8 cellular contexts compared by ENCODE assay signal in genomic region chr22:39003165-39003638, GRCh38. TPM values are rescaled to one million over a fixed set of nuclear protein-coding genes. Genes with fewer than 3 reads are reported as not detected.
DNase-seq lines count a peak whose midpoint lies in the region; ATAC-seq, FAIRE-seq and TF ChIP-seq lines count a peak whose summit lies in the region.

No MANE protein-coding gene starts in this region.

- no peak overlapping the region for H3K9ac ChIP-seq in keratinocyte (ENCODE audit: control insufficient read depth, extremely low read depth, insufficient read depth, low read length)

- FAIRE-seq in D721Med (lab: Jason Lieb, UNC) (no peak), bronchial epithelial cell (lab: Jason Lieb, UNC) (peak; percentile 83), keratinocyte (lab: Jason Lieb, UNC) (peak; percentile 94)

- no peaks in the 10 kb centered on the region; the same call in 1 of the 3 replicates for H3K9me3 Mint-ChIP-seq in GM23338
- no peaks in the 10 kb centered on the region for H3K9me3 Mint-ChIP-seq in activated B cell treated with CpG ODN at 0.5 μM for 24 hours

- ATAC-seq in GM23338 (peak; percentile 97), activated B cell treated with CpG ODN at 0.5 μM for 24 hours (ENCODE audit: low read depth) (peak; percentile 94), HG03039 (IDR thresholded peaks at IDR 0.05; ENCODE audit: unreplicated experiment) (no peak)

- H3K27me3 ChIP-seq in GM23338 (ENCODE audit: insufficient read depth) (no peaks in the 10 kb centered on the region), bronchial epithelial cell (ENCODE audit: control insufficient read depth, insufficient read depth, low read length) (no peaks in the 10 kb centered on the region), keratinocyte (ENCODE audit: control insufficient read depth, extremely low read depth, insufficient read depth, low read length) (peaks cover 7% of the 10 kb centered on the region)

- no peak overlapping the region for H3K27ac ChIP-seq in GM23338 (ENCODE audit: low read depth)
- H3K27ac ChIP-seq in keratinocyte (ENCODE audit: control insufficient read depth, insufficient read depth, low read length): no peak overlapping the region

- CTCF ChIA-PET in activated B cell treated with CpG ODN at 0.5 μM for 24 hours (lab: Charles Lee): interaction anchor here (0.6 to 5.3 kb wide), 26 partner anchors 10 to 951 kb away, joined by 3 to 132 read pairs (median 5); partner anchors contain the start of genes APOBEC3B, APOBEC3C, CBX6 and RPL3

- no peaks in the 10 kb centered on the region for H3K9me2 ChIP-seq in GM23338 (ENCODE audit: insufficient read depth)

- dilution Hi-C loops in keratinocyte (cut with MboI; ENCODE audit: extremely low pct_ligation_motif_present, low sequenced_read_pairs): no loop called here

- H3K4me3 ChIP-seq in GM23338 (no peak overlapping the region), bronchial epithelial cell (ENCODE audit: low read depth, low read length) (no peak overlapping the region), keratinocyte (ENCODE audit: control insufficient read depth in 2 of 3, extremely low read depth in 1 of 3, insufficient read depth in 2 of 3, low read depth in 1 of 3, low read length in 3 of 3) (no peak overlapping the region)

- TF ChIP-seq CTCF in D721Med (IDR thresholded peaks at IDR 0.05; ENCODE audit: insufficient read depth, missing control alignments) (peak; percentile 63), GM23338 (conservative IDR thresholded peaks at IDR 0.05; ENCODE audit: low read depth in 2 of 2) (peak; percentile 83 to 90), activated B cell treated with CpG ODN at 0.5 μM for 24 hours (IDR thresholded peaks at IDR 0.05) (peak; percentile 16), bronchial epithelial cell (IDR thresholded peaks at IDR 0.05; ENCODE audit: insufficient read depth, low read length, severe bottlenecking) (peak; percentile 78), keratinocyte (optimal IDR thresholded peaks at IDR 0.05 in 1 of 3, IDR thresholded peaks at IDR 0.05 in 1 of 3, conservative IDR thresholded peaks at IDR 0.05 in 1 of 3; ENCODE audit: extremely low read depth in 1 of 3, insufficient read depth in 2 of 3, low read length in 3 of 3) (peak; percentile 66 to 75 (median 73))

- H3K36me3 ChIP-seq in GM23338 (ENCODE audit: insufficient read depth) (no peaks in the 10 kb centered on the region), bronchial epithelial cell (ENCODE audit: control insufficient read depth, insufficient read depth, low read length) (no peaks in the 10 kb centered on the region), keratinocyte (ENCODE audit: control insufficient read depth in 2 of 2, extremely low read depth in 1 of 2, insufficient read depth in 2 of 2, low read length in 2 of 2) (no peaks in the 10 kb centered on the region)

- H4K20me1 ChIP-seq in GM23338 (replicated peaks; ENCODE audit: insufficient read depth) (no peaks in the 10 kb centered on the region), keratinocyte (ENCODE audit: control insufficient read depth, extremely low read depth, insufficient read depth, low read length) (no peaks in the 10 kb centered on the region)

- no peaks in the 10 kb centered on the region for H3K9me1 ChIP-seq in keratinocyte (ENCODE audit: control insufficient read depth, extremely low read depth, insufficient read depth, low read length)

- H3K4me2 ChIP-seq in GM23338 (no peak overlapping the region), keratinocyte (ENCODE audit: control insufficient read depth, extremely low read depth, insufficient read depth, low read depth, low read length) (no peak overlapping the region)

- H3K4me3 Mint-ChIP-seq in GM23338 (no peak overlapping the region; the same call in 2 of the 3 replicates), activated B cell treated with CpG ODN at 0.5 μM for 24 hours (no peak overlapping the region)

- intact Hi-C loops in activated B cell treated with CpG ODN at 0.5 μM for 24 hours (cut with micrococcal nuclease): loop anchor here (1.0 kb wide), 6 partner anchors 30 to 951 kb away; no protein-coding TSS in a partner anchor

- no peak overlapping the region for H3K27ac Mint-ChIP-seq in GM23338
- peak overlapping the region; percentile 41 for H3K27ac Mint-ChIP-seq in activated B cell treated with CpG ODN at 0.5 μM for 24 hours

- POLR2A ChIA-PET in activated B cell treated with CpG ODN at 0.5 μM for 24 hours (lab: Charles Lee): interaction anchor here (0.5 to 2.7 kb wide), 19 partner anchors 9 to 526 kb away, joined by 3 to 24 read pairs (median 4); partner anchors contain the start of genes CBX6, CBX7 and RPL3

- H3K27me3 Mint-ChIP-seq in GM23338 (ENCODE audit: insufficient read depth, low read depth, poor library complexity): peaks cover 16% of the 10 kb centered on the region
- H3K27me3 Mint-ChIP-seq in activated B cell treated with CpG ODN at 0.5 μM for 24 hours: peaks cover under 1% of the 10 kb centered on the region

- peaks cover 2% of the 10 kb centered on the region; the same call in 1 of the 2 replicates for H3F3A ChIP-seq in GM23338 (replicated peaks; ENCODE audit: low read depth)

- H3K36me3 Mint-ChIP-seq in GM23338 (ENCODE audit: low read depth) (peaks cover 6% of the 10 kb centered on the region; the same call in 2 of the 3 replicates), activated B cell treated with CpG ODN at 0.5 μM for 24 hours (ENCODE audit: low read depth) (no peaks in the 10 kb centered on the region)

- H3K4me1 Mint-ChIP-seq in GM23338 (peaks cover 21% of the 10 kb centered on the region), activated B cell treated with CpG ODN at 0.5 μM for 24 hours (peaks cover 18% of the 10 kb centered on the region)

- H3K79me2 ChIP-seq in GM23338 (replicated peaks; ENCODE audit: insufficient read depth) (no peaks in the 10 kb centered on the region), keratinocyte (ENCODE audit: control insufficient read depth, insufficient read depth, low read length) (no peaks in the 10 kb centered on the region)

- H2AFZ ChIP-seq in GM23338 (peak overlapping the region; percentile 75; the same call in 1 of the 2 replicates), keratinocyte (ENCODE audit: control insufficient read depth, low read length) (peak overlapping the region; percentile 3)

- DNase-seq in D721Med (ENCODE audit: insufficient read length, low spot score) (peak; percentile 39), GM23338 (ENCODE audit: low spot score) (peak; percentile 94), NCI-H2029 treated with DMSO at 0.1 percent for 48 hours (lab: John Stamatoyannopoulos, UW) (peak; percentile 61), activated B cell treated with CpG ODN at 0.5 μM for 24 hours (peak; percentile 51), bronchial epithelial cell (ENCODE audit: low read depth) (peak; percentile 80), keratinocyte (ENCODE audit: low read depth, low spot score) (peak; percentile 23)
- DNase-seq in stimulated activated CD4-positive, alpha-beta T cell treated with anti-CD3 and anti-CD28 coated beads, Interleukin-2, amount 100 ng/mL, for 24 hours: peak; percentile 75 to 77

- H3K9me3 ChIP-seq in keratinocyte (ENCODE audit: control insufficient read depth, low read depth, low read length): peaks cover 2% of the 10 kb centered on the region

- H3K4me1 ChIP-seq in GM23338 (ENCODE audit: insufficient read depth): peaks cover 8% of the 10 kb centered on the region; the same call in 1 of the 2 replicates
- peaks cover 3% of the 10 kb centered on the region for H3K4me1 ChIP-seq in keratinocyte (ENCODE audit: control insufficient read depth, extremely low read depth, insufficient read depth, low read length)

RNA-seq across cellular contexts. Expression of gene APOBEC3C, which starts 10.9 kb away (rescaled TPM):
- total RNA-seq in GM23338 (2014; rRNA removed; shearing (Covaris generic)): 5.0 and 7.0 TPM in 2 replicates
- polyA plus RNA-seq in GM23338 (2016; fragmentation: Nextera tagmentation; extraction: Ambion mirVana) (49.2 and 49.3 TPM in 2 replicates), keratinocyte (25.6 to 54.9 TPM (median 34.7 TPM) in 3 replicates)
- total RNA-seq in activated B cell treated with CpG ODN at 0.5 μM for 24 hours (173 and 179 TPM in 2 replicates), bronchial epithelial cell (4.1 and 4.2 TPM in 2 replicates)
- 14.9 TPM for polyA plus RNA-seq in keratinocyte (2011; ENCODE audit: low read depth)
- 33.9 and 37.1 TPM in 2 replicates for polyA plus RNA-seq in keratinocyte (2011; cell fraction: cytosol; rRNA removed)
- 28.1 and 30.6 TPM in 2 replicates for polyA plus RNA-seq in keratinocyte (2011; cell fraction: nucleus; rRNA removed)
- polyA plus RNA-seq in keratinocyte (2012; ENCODE audit: low replicate concordance): 45.9 and 93.0 TPM in 2 replicates
- 41.9 to 47.8 TPM (median 42.0 TPM) in 3 replicates for polyA minus RNA-seq in keratinocyte
- polyA minus RNA-seq in keratinocyte (2011; cell fraction: cytosol; rRNA and poly(A)+ RNA removed): 55.8 TPM
- 11.8 and 14.7 TPM in 2 replicates for polyA minus RNA-seq in keratinocyte (2011; cell fraction: nucleus; rRNA and poly(A)+ RNA removed)

RNA-seq across cellular contexts. Expression of gene APOBEC3D, which starts 17.7 kb away (rescaled TPM):
- 3.4 and 4.3 TPM in 2 replicates for total RNA-seq in GM23338 (2014; rRNA removed; shearing (Covaris generic))
- polyA plus RNA-seq in GM23338 (2016; fragmentation: Nextera tagmentation; extraction: Ambion mirVana) (6.7 and 9.4 TPM in 2 replicates), keratinocyte (0.13 to 0.31 TPM (median 0.24 TPM) in 3 replicates)
- total RNA-seq in activated B cell treated with CpG ODN at 0.5 μM for 24 hours (42.6 and 52.9 TPM in 2 replicates), bronchial epithelial cell (0.26 TPM in 1 of 2 replicates, not detected in the other)
- polyA plus RNA-seq in keratinocyte (2011; ENCODE audit: low read depth): 0.25 TPM
- not detected in 2 replicates for polyA plus RNA-seq in keratinocyte (2011; cell fraction: cytosol; rRNA removed)
- polyA plus RNA-seq in keratinocyte (2011; cell fraction: nucleus; rRNA removed): 0.25 and 1.2 TPM in 2 replicates
- 0.33 and 0.42 TPM in 2 replicates for polyA plus RNA-seq in keratinocyte (2012; ENCODE audit: low replicate concordance)
- 0.10 TPM in 1 of 3 replicates, not detected in the others for polyA minus RNA-seq in keratinocyte
- not detected for polyA minus RNA-seq in keratinocyte (2011; cell fraction: cytosol; rRNA and poly(A)+ RNA removed)
- not detected in 2 replicates for polyA minus RNA-seq in keratinocyte (2011; cell fraction: nucleus; rRNA and poly(A)+ RNA removed)

RNA-seq across cellular contexts. Expression of gene APOBEC3B, which starts 21.1 kb away (rescaled TPM):
- total RNA-seq in GM23338 (2014; rRNA removed; shearing (Covaris generic)): 5.9 and 7.0 TPM in 2 replicates
- 9.2 and 11.8 TPM in 2 replicates for polyA plus RNA-seq in GM23338 (2016; fragmentation: Nextera tagmentation; extraction: Ambion mirVana)
- total RNA-seq in activated B cell treated with CpG ODN at 0.5 μM for 24 hours: 8.0 TPM in 2 replicates
- 0.26 TPM in 1 of 2 replicates, not detected in the other for total RNA-seq in bronchial epithelial cell
- polyA plus RNA-seq in keratinocyte: 1.5 to 4.9 TPM (median 3.4 TPM) in 3 replicates
- 1.6 TPM for polyA plus RNA-seq in keratinocyte (2011; ENCODE audit: low read depth)
- polyA plus RNA-seq in keratinocyte (2011; cell fraction: cytosol; rRNA removed): 1.5 and 1.8 TPM in 2 replicates
- 1.7 and 2.3 TPM in 2 replicates for polyA plus RNA-seq in keratinocyte (2011; cell fraction: nucleus; rRNA removed)
- polyA plus RNA-seq in keratinocyte (2012; ENCODE audit: low replicate concordance): 1.7 and 4.8 TPM in 2 replicates
- polyA minus RNA-seq in keratinocyte: 2.0 to 3.7 TPM (median 2.8 TPM) in 3 replicates
- polyA minus RNA-seq in keratinocyte (2011; cell fraction: cytosol; rRNA and poly(A)+ RNA removed): not detected
- 0.39 and 0.84 TPM in 2 replicates for polyA minus RNA-seq in keratinocyte (2011; cell fraction: nucleus; rRNA and poly(A)+ RNA removed)

RNA-seq across cellular contexts. Expression of gene APOBEC3F, which starts 37.5 kb away (rescaled TPM):
- total RNA-seq in GM23338 (2014; rRNA removed; shearing (Covaris generic)): 3.4 and 4.7 TPM in 2 replicates
- polyA plus RNA-seq in GM23338 (2016; fragmentation: Nextera tagmentation; extraction: Ambion mirVana): 3.4 and 3.5 TPM in 2 replicates
- 75.6 and 82.4 TPM in 2 replicates for total RNA-seq in activated B cell treated with CpG ODN at 0.5 μM for 24 hours
- total RNA-seq in bronchial epithelial cell: 0.79 and 2.0 TPM in 2 replicates
- 6.9 to 9.8 TPM (median 7.9 TPM) in 3 replicates for polyA plus RNA-seq in keratinocyte
- polyA plus RNA-seq in keratinocyte (2011; ENCODE audit: low read depth): 1.9 TPM
- 6.3 and 7.3 TPM in 2 replicates for polyA plus RNA-seq in keratinocyte (2011; cell fraction: cytosol; rRNA removed)
- 6.3 and 7.2 TPM in 2 replicates for polyA plus RNA-seq in keratinocyte (2011; cell fraction: nucleus; rRNA removed)
- polyA plus RNA-seq in keratinocyte (2012; ENCODE audit: low replicate concordance): 1.1 and 11.8 TPM in 2 replicates
- polyA minus RNA-seq in keratinocyte: 6.1 to 12.0 TPM (median 6.3 TPM) in 3 replicates
- 1.5 TPM for polyA minus RNA-seq in keratinocyte (2011; cell fraction: cytosol; rRNA and poly(A)+ RNA removed)
- 3.9 and 6.8 TPM in 2 replicates for polyA minus RNA-seq in keratinocyte (2011; cell fraction: nucleus; rRNA and poly(A)+ RNA removed)

RNA-seq across cellular contexts. Expression of gene APOBEC3A, which starts 45.8 kb away (rescaled TPM):
- not detected in 2 replicates for total RNA-seq in GM23338 (2014; rRNA removed; shearing (Covaris generic))
- polyA plus RNA-seq in GM23338 (2016; fragmentation: Nextera tagmentation; extraction: Ambion mirVana): 0.21 TPM in 1 of 2 replicates, not detected in the other
- not detected in 2 replicates for total RNA-seq in activated B cell treated with CpG ODN at 0.5 μM for 24 hours
- not detected in 2 replicates for total RNA-seq in bronchial epithelial cell
- polyA plus RNA-seq in keratinocyte: 0.48 to 0.50 TPM in 2 of 3 replicates, not detected in the other
- polyA plus RNA-seq in keratinocyte (2011; ENCODE audit: low read depth): 0.52 TPM
- 0.10 and 0.43 TPM in 2 replicates for polyA plus RNA-seq in keratinocyte (2011; cell fraction: cytosol; rRNA removed)
- 0.81 and 1.2 TPM in 2 replicates for polyA plus RNA-seq in keratinocyte (2011; cell fraction: nucleus; rRNA removed)
- 1.2 TPM in 1 of 2 replicates, not detected in the other for polyA plus RNA-seq in keratinocyte (2012; ENCODE audit: low replicate concordance)
- polyA minus RNA-seq in keratinocyte: not detected in 3 replicates
- polyA minus RNA-seq in keratinocyte (2011; cell fraction: cytosol; rRNA and poly(A)+ RNA removed): not detected
- polyA minus RNA-seq in keratinocyte (2011; cell fraction: nucleus; rRNA and poly(A)+ RNA removed): 0.42 TPM in 1 of 2 replicates, not detected in the other

Comparison
In these comparisons a context has a peak if more than half of its experiments do, and no peak if none do; other contexts are left out.
1. DNase-seq: peak in every context shown above with its lines; median percentile 94 in GM23338; 80 in bronchial epithelial cell; 76 in stimulated activated CD4-positive, alpha-beta T cell treated with anti-CD3 and anti-CD28 coated beads, Interleukin-2, amount 100 ng/mL, for 24 hours; 61 in NCI-H2029 treated with DMSO at 0.1 percent for 48 hours; 51 in activated B cell treated with CpG ODN at 0.5 μM for 24 hours; 39 in D721Med; 23 in keratinocyte.
2. CTCF ChIP-seq: peak in every context shown above with its lines; median percentile 86 in GM23338; 78 in bronchial epithelial cell; 73 in keratinocyte; 63 in D721Med; 16 in activated B cell treated with CpG ODN at 0.5 μM for 24 hours.
3. RNA of gene APOBEC3C, which starts 10.9 kb away (total RNA-seq): 173 to 179 TPM in activated B cell treated with CpG ODN at 0.5 μM for 24 hours; 5.0 to 7.0 TPM in GM23338 and 4.1 to 4.2 TPM in bronchial epithelial cell; every median in the first group is over 10 times any median in the second.